28 cellular contexts compared by ENCODE assay signal in genomic region chr14:71891970-71892369, GRCh38. TPM values are rescaled to one million over a fixed set of nuclear protein-coding genes. Genes with fewer than 3 reads are reported as not detected.
"Had no signal": no experiment of that assay in that cellular context is flagged by ENCODE, and none has a peak within 500 bp of the region (broad histone marks: within the 10 kb centered on the region; RNA-seq: fewer than 3 reads in every experiment).

No MANE protein-coding gene starts in this region.

- DNase-seq: activated CD4-positive, alpha-beta T cell treated with anti-CD3 and anti-CD28 coated beads for 1 hour; activated CD4-positive, alpha-beta T cell treated with anti-CD3 and anti-CD28 coated beads, Interleukin-2, amount 50 U/mL, for 1 hour; activated CD8-positive, alpha-beta T cell treated with anti-CD3 and anti-CD28 coated beads, Interleukin-2, amount 10 ng/mL, durations not matched to agents 7 days and 5 days; activated T-cell treated with anti-CD3 and anti-CD28 coated beads, Interleukin-2, amount 50 U/mL, for 24 hours; adrenal gland; cerebellar nuclear complex; erythroblast; foreskin melanocyte; glutamatergic neuron; hippocampal formation; immature natural killer cell; kidney glomerular epithelial cell; left lung; naive thymus-derived CD4-positive, alpha-beta T cell; pancreas; right cardiac atrium; stimulated activated CD4-positive, alpha-beta T cell treated with anti-CD3 and anti-CD28 coated beads, Interleukin-12 subunit alpha, Interleukin-12 subunit beta, amount 100 ng/mL, for 4 hours; substantia nigra; thyroid gland; upper lobe of right lung; WERI-Rb-1 had no signal

- H3K27ac Mint-ChIP-seq: activated CD8-positive, alpha-beta T cell treated with anti-CD3 and anti-CD28 coated beads, Interleukin-2, amount 10 ng/mL, durations not matched to agents 7 days and 5 days; activated naive CD4-positive, alpha-beta T cell treated with anti-CD3 and anti-CD28 coated beads, Interleukin-2, amount 50 U/mL, for 72 hours; activated T-cell treated with anti-CD3 and anti-CD28 coated beads, Interleukin-2, amount 50 U/mL, for 24 hours; activated T-helper 17 cell treated with anti-CD3 and anti-CD28 coated beads, Interleukin-2, amount 50 U/mL, for 72 hours; immature natural killer cell; naive thymus-derived CD4-positive, alpha-beta T cell; stimulated activated naive CD8-positive, alpha-beta T cell treated with anti-CD3 and anti-CD28 coated beads, Interleukin-15, Interleukin-2, amounts not matched to agents 100 ng/mL and 50 ng/mL, for 24 hours had no signal

- H3K27ac ChIP-seq: adrenal gland, coronary artery, left lung, pancreas, thyroid gland, upper lobe of right lung, WERI-Rb-1 had no signal

- H3K4me1 Mint-ChIP-seq: activated T-helper 17 cell treated with anti-CD3 and anti-CD28 coated beads, Interleukin-2, amount 50 U/mL, for 72 hours; immature natural killer cell; naive thymus-derived CD4-positive, alpha-beta T cell had no signal

- H3K4me1 ChIP-seq: adrenal gland, left lung, pancreas, thyroid gland, upper lobe of right lung had no signal

- H3K27me3 ChIP-seq: adrenal gland, left lung, pancreas, thyroid gland, upper lobe of right lung had no signal

- H3K36me3 ChIP-seq: adrenal gland, left lung, pancreas, thyroid gland, upper lobe of right lung, WERI-Rb-1 had no signal

- H3K4me3 Mint-ChIP-seq: activated CD8-positive, alpha-beta T cell treated with anti-CD3 and anti-CD28 coated beads, Interleukin-2, amount 10 ng/mL, durations not matched to agents 7 days and 5 days; activated T-cell treated with anti-CD3 and anti-CD28 coated beads, Interleukin-2, amount 50 U/mL, for 24 hours; activated T-helper 17 cell treated with anti-CD3 and anti-CD28 coated beads, Interleukin-2, amount 50 U/mL, for 72 hours; immature natural killer cell; naive thymus-derived CD4-positive, alpha-beta T cell; stimulated activated naive CD8-positive, alpha-beta T cell treated with anti-CD3 and anti-CD28 coated beads, Interleukin-15, Interleukin-2, amounts not matched to agents 100 ng/mL and 50 ng/mL, for 24 hours had no signal

- H3K4me3 ChIP-seq: adrenal gland, coronary artery, left lung, lung, pancreas, thyroid gland, upper lobe of right lung had no signal

- H3K36me3 Mint-ChIP-seq: naive thymus-derived CD4-positive, alpha-beta T cell had no signal

- ATAC-seq: activated CD8-positive, alpha-beta T cell treated with anti-CD3 and anti-CD28 coated beads, Interleukin-2, amount 10 ng/mL, durations not matched to agents 7 days and 5 days; activated naive CD4-positive, alpha-beta T cell treated with anti-CD3 and anti-CD28 coated beads, Interleukin-2, amount 50 U/mL, for 72 hours; activated T-helper 17 cell treated with anti-CD3 and anti-CD28 coated beads, Interleukin-2, amount 50 U/mL, for 72 hours; left lung; naive thymus-derived CD4-positive, alpha-beta T cell; pancreas; right cardiac atrium; SK-N-SH treated with all-trans-retinoic acid at 6 μM for 48 hours; upper lobe of right lung had no signal

- H3K9me3 ChIP-seq: adrenal gland, pancreas, thyroid gland, upper lobe of right lung had no signal

RNA-seq across cellular contexts. Expression of gene RGS6, which starts 40.3 kb away (rescaled TPM):
- total RNA-seq: pulmonary artery endothelial cell had no signal
- polyA plus RNA-seq: naive thymus-derived CD4-positive, alpha-beta T cell had no signal
